9 cellular contexts compared by ENCODE assay signal in the genomic region with DNA sequence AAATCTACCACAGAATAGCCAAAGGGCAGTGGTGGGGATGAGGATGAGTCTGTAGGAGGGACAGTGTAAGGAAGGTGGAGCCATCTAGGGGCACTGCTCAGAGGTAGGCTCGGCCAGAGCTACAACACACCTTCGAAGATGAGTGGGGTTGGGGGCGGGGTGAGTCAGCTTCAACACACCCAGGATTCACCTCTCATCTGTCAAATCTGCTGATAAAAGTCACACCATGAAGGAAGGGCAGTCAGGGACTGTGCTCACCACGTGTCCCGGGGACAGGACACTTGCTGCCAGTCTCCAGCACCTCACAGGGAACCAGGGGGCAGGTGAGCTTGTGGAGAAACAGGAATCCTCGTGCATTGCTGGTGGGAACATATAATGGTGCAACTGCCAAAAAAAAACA.
DNase-seq lines count a peak whose midpoint lies in the region; ATAC-seq and TF ChIP-seq lines count a peak whose summit lies in the region.
"Had no signal": no experiment of that assay in that cellular context is flagged by ENCODE, and none has a peak within 500 bp of the region (broad histone marks: within the 10 kb centered on the region; RNA-seq: fewer than 3 reads in every experiment).

No MANE protein-coding gene starts in this region.

- H3K27me3 Mint-ChIP-seq in GM23338 (ENCODE audit: insufficient read depth, low read depth, poor library complexity) = peaks cover 30% of the 10 kb centered on the region

- H3K4me1 ChIP-seq in GM23338 (ENCODE audit: insufficient read depth) = peaks cover 45% of the 10 kb centered on the region

- H4K20me1 ChIP-seq in GM23338 (replicated peaks; ENCODE audit: insufficient read depth) = peaks cover 92% of the 10 kb centered on the region

- H3K4me3 Mint-ChIP-seq in GM23338 = no peak overlapping the region

- H2AFZ ChIP-seq in GM23338 = no peak overlapping the region

- peaks cover 5% of the 10 kb centered on the region; the same call in 1 of the 2 replicates for H3K36me3 ChIP-seq in GM23338 (ENCODE audit: insufficient read depth)

- H3K27ac Mint-ChIP-seq in GM23338 = no peak overlapping the region

- H3K36me3 Mint-ChIP-seq in GM23338 (ENCODE audit: low read depth) = peaks cover 18% of the 10 kb centered on the region

- H3K9me2 ChIP-seq in GM23338 (ENCODE audit: insufficient read depth) = no peaks in the 10 kb centered on the region

- DNase-seq in GM23338 (ENCODE audit: low spot score) (peak; percentile 65), epithelial cell of esophagus (ENCODE audit: low read depth) (peak; percentile 79), NCI-H1436 treated with DMSO at 0.1 percent for 48 hours (lab: John Stamatoyannopoulos, UW) (no peak), RKO (ENCODE audit: low spot score) (no peak), NCI-H1930 (lab: John Stamatoyannopoulos, UW) (no peak)
- DNase-seq in activated CD4-positive, alpha-beta T cell treated with anti-CD3 and anti-CD28 coated beads, Interleukin-2, amount 50 U/mL, for 24 hours (ENCODE audit: low read depth in 1 of 2, low spot score in 1 of 2) = peak; percentile 31 to 52
- DNase-seq in stimulated activated CD4-positive, alpha-beta T cell treated with anti-CD3 and anti-CD28 coated beads, Interleukin-1b, Interleukin-23, amount 100 ng/mL, for 48 hours = peak; percentile 72

- H3K79me2 ChIP-seq in GM23338 (replicated peaks; ENCODE audit: insufficient read depth) = peaks cover 100% of the 10 kb centered on the region

- peak overlapping the region; percentile 40; the same call in 1 of the 2 replicates for H3K4me2 ChIP-seq in GM23338
- H3K4me2 ChIP-seq: smooth muscle cell had no signal

- H3K27ac ChIP-seq in GM23338 (ENCODE audit: low read depth) = peak overlapping the region; percentile 66

- H3F3A ChIP-seq in GM23338 (replicated peaks; ENCODE audit: low read depth) = peaks cover 21% of the 10 kb centered on the region

- no peaks in the 10 kb centered on the region for H3K27me3 ChIP-seq in GM23338 (ENCODE audit: insufficient read depth)

- TF ChIP-seq CTCF in GM23338 (conservative IDR thresholded peaks at IDR 0.05; ENCODE audit: low read depth in 2 of 2) (peak; percentile 27 to 63; a peak in 3 of 4 replicates), epithelial cell of esophagus (IDR thresholded peaks at IDR 0.05; ENCODE audit: insufficient read depth, low read depth, low read length, missing control alignments) (no peak)

- H3K4me1 Mint-ChIP-seq in GM23338 = peaks cover 78% of the 10 kb centered on the region

- H3K4me3 ChIP-seq in GM23338 = no peak overlapping the region
- H3K4me3 ChIP-seq in epithelial cell of esophagus (ENCODE audit: low read length) = no peak overlapping the region
- H3K4me3 ChIP-seq: smooth muscle cell had no signal

- no peaks in the 10 kb centered on the region for H3K9me3 Mint-ChIP-seq in GM23338

- ATAC-seq in GM23338 (peak; percentile 75), GM19397 (IDR thresholded peaks at IDR 0.05; ENCODE audit: unreplicated experiment) (no peak)

TF ChIP-seq in GM23338, 12 proteins besides CTCF, POLR2A, EP300 and RAD21 (continues in another document):
- TF ChIP-seq STAT1 (IDR thresholded peaks at IDR 0.05; ENCODE audit: unreplicated experiment) = no peak
- no peak for TF ChIP-seq EZH2 (IDR thresholded peaks at IDR 0.05; ENCODE audit: low read depth, unreplicated experiment)
- TF ChIP-seq, protein P1, sequence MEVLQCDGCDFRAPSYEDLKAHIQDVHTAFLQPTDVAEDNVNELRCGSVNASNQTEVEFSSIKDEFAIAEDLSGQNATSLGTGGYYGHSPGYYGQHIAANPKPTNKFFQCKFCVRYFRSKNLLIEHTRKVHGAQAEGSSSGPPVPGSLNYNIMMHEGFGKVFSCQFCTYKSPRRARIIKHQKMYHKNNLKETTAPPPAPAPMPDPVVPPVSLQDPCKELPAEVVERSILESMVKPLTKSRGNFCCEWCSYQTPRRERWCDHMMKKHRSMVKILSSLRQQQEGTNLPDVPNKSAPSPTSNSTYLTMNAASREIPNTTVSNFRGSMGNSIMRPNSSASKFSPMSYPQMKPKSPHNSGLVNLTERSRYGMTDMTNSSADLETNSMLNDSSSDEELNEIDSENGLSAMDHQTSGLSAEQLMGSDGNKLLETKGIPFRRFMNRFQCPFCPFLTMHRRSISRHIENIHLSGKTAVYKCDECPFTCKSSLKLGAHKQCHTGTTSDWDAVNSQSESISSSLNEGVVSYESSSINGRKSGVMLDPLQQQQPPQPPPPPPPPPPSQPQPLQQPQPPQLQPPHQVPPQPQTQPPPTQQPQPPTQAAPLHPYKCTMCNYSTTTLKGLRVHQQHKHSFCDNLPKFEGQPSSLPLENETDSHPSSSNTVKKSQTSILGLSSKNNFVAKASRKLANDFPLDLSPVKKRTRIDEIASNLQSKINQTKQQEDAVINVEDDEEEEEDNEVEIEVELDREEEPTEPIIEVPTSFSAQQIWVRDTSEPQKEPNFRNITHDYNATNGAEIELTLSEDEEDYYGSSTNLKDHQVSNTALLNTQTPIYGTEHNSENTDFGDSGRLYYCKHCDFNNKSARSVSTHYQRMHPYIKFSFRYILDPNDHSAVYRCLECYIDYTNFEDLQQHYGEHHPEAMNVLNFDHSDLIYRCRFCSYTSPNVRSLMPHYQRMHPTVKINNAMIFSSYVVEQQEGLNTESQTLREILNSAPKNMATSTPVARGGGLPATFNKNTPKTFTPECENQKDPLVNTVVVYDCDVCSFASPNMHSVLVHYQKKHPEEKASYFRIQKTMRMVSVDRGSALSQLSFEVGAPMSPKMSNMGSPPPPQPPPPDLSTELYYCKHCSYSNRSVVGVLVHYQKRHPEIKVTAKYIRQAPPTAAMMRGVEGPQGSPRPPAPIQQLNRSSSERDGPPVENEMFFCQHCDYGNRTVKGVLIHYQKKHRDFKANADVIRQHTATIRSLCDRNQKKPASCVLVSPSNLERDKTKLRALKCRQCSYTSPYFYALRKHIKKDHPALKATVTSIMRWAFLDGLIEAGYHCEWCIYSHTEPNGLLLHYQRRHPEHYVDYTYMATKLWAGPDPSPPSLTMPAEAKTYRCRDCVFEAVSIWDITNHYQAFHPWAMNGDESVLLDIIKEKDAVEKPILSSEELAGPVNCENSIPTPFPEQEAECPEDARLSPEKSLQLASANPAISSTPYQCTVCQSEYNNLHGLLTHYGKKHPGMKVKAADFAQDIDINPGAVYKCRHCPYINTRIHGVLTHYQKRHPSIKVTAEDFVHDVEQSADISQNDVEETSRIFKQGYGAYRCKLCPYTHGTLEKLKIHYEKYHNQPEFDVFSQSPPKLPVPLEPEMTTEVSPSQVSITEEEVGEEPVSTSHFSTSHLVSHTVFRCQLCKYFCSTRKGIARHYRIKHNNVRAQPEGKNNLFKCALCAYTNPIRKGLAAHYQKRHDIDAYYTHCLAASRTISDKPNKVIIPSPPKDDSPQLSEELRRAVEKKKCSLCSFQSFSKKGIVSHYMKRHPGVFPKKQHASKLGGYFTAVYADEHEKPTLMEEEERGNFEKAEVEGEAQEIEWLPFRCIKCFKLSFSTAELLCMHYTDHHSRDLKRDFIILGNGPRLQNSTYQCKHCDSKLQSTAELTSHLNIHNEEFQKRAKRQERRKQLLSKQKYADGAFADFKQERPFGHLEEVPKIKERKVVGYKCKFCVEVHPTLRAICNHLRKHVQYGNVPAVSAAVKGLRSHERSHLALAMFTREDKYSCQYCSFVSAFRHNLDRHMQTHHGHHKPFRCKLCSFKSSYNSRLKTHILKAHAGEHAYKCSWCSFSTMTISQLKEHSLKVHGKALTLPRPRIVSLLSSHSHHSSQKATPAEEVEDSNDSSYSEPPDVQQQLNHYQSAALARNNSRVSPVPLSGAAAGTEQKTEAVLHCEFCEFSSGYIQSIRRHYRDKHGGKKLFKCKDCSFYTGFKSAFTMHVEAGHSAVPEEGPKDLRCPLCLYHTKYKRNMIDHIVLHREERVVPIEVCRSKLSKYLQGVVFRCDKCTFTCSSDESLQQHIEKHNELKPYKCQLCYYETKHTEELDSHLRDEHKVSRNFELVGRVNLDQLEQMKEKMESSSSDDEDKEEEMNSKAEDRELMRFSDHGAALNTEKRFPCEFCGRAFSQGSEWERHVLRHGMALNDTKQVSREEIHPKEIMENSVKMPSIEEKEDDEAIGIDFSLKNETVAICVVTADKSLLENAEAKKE (CRISPR knock-in tag; IDR thresholded peaks at IDR 0.05) = no peak
- TF ChIP-seq ZNF114 (CRISPR knock-in tag; IDR thresholded peaks at IDR 0.05) = no peak
- TF ChIP-seq EZH2phosphoT487 (IDR thresholded peaks at IDR 0.05; ENCODE audit: unreplicated experiment) = no peak
- no peak for TF ChIP-seq NANOG (IDR thresholded peaks at IDR 0.05; ENCODE audit: borderline replicate concordance)
- TF ChIP-seq, protein P2, sequence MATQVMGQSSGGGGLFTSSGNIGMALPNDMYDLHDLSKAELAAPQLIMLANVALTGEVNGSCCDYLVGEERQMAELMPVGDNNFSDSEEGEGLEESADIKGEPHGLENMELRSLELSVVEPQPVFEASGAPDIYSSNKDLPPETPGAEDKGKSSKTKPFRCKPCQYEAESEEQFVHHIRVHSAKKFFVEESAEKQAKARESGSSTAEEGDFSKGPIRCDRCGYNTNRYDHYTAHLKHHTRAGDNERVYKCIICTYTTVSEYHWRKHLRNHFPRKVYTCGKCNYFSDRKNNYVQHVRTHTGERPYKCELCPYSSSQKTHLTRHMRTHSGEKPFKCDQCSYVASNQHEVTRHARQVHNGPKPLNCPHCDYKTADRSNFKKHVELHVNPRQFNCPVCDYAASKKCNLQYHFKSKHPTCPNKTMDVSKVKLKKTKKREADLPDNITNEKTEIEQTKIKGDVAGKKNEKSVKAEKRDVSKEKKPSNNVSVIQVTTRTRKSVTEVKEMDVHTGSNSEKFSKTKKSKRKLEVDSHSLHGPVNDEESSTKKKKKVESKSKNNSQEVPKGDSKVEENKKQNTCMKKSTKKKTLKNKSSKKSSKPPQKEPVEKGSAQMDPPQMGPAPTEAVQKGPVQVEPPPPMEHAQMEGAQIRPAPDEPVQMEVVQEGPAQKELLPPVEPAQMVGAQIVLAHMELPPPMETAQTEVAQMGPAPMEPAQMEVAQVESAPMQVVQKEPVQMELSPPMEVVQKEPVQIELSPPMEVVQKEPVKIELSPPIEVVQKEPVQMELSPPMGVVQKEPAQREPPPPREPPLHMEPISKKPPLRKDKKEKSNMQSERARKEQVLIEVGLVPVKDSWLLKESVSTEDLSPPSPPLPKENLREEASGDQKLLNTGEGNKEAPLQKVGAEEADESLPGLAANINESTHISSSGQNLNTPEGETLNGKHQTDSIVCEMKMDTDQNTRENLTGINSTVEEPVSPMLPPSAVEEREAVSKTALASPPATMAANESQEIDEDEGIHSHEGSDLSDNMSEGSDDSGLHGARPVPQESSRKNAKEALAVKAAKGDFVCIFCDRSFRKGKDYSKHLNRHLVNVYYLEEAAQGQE (IDR thresholded peaks at IDR 0.05; ENCODE audit: unreplicated experiment) = no peak
- no peak for TF ChIP-seq CREB1 (CRISPR knock-in tag; IDR thresholded peaks at IDR 0.05; ENCODE audit: low read depth)

Comparison
In these comparisons a context has a peak if more than half of its experiments do, and no peak if none do; other contexts are left out.
1. DNase-seq: peak in GM23338 (single experiment), activated CD4-positive, alpha-beta T cell treated with anti-CD3 and anti-CD28 coated beads, Interleukin-2, amount 50 U/mL, for 24 hours (2 of 2), epithelial cell of esophagus (single experiment) and stimulated activated CD4-positive, alpha-beta T cell treated with anti-CD3 and anti-CD28 coated beads, Interleukin-1b, Interleukin-23, amount 100 ng/mL, for 48 hours (single experiment); none in NCI-H1436 treated with DMSO at 0.1 percent for 48 hours (single experiment), RKO (single experiment) and NCI-H1930 (0 of 2).